14 cellular contexts compared by ENCODE assay signal in the genomic region with DNA sequence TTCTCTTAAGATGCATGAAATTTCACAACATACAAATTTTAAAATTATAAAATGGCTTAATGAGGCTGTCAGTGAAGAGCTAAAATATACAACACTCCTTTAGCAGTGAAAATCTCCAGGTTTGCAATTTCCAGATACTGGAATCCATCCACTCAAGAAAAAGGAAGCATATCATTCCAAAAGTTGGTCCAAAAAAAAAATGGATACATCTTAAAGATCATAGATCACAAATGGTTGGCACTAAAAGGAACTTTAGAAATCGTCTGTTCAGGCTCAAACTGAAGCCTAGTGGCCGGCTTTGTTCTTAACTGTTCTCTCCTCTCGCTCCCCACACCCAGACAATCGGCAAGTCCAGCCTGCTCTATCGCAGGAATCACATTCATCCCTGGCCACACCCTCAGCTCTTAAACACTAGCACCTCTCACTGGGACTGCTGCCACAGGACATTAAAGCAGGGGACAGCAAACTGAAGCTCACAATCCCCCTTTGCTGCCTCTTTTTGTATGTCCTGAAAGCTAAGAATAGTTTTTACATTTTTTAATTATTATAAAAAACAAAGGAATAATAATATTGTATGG.
DNase-seq lines count a peak whose midpoint lies in the region; ATAC-seq and TF ChIP-seq lines count a peak whose summit lies in the region.
"Had no signal": no experiment of that assay in that cellular context is flagged by ENCODE, and none has a peak within 500 bp of the region (broad histone marks: within the 10 kb centered on the region; RNA-seq: fewer than 3 reads in every experiment).

No MANE protein-coding gene starts in this region.

- H3K27me3 ChIP-seq in IMR-90 (ENCODE audit: control insufficient read depth, insufficient read depth, low read length) = no peaks in the 10 kb centered on the region
- H3K27me3 ChIP-seq: BLaER1 treated with 17β-estradiol and CSF1 and Interleukin-3, amounts not matched to agents 10 nM and 100 nM; thyroid gland had no signal

- H3K18ac ChIP-seq in IMR-90 (ENCODE audit: low read depth, low read length) = peak overlapping the region; percentile 75; the same call in 1 of the 2 replicates

- no peaks in the 10 kb centered on the region for H3K79me1 ChIP-seq in IMR-90 (ENCODE audit: low read depth in 1 of 2, low read length in 2 of 2)

- no peak overlapping the region; the same call in 1 of the 2 replicates for H2AK5ac ChIP-seq in IMR-90 (ENCODE audit: low read depth, low read length)

- dilution Hi-C loops in IMR-90 (cut with HindIII; ENCODE audit: low sequenced_read_pairs, unreplicated experiment) = no loop called here

- no peak overlapping the region for H3K23ac ChIP-seq in IMR-90 (ENCODE audit: low read depth, low read length)

- H3K27ac ChIP-seq in IMR-90 (ENCODE audit: insufficient read depth, low read length) (no peak overlapping the region), mesodermal cell (ENCODE audit: low read depth, low read length, severe bottlenecking) (peak overlapping the region; percentile 18)
- H3K27ac ChIP-seq: BLaER1 treated with 17β-estradiol and CSF1 and Interleukin-3, amounts not matched to agents 10 nM and 100 nM; thyroid gland had no signal

- H3K4me2 ChIP-seq in IMR-90 (ENCODE audit: low read depth, low read length) = peak overlapping the region; percentile 66; the same call in 1 of the 2 replicates
- H3K4me2 ChIP-seq: BLaER1 treated with 17β-estradiol and CSF1 and Interleukin-3, amounts not matched to agents 10 nM and 100 nM had no signal

- in situ Hi-C loops in IMR-90 (cut with MboI; ENCODE audit: low sequenced_read_pairs) = no loop called here

- H4K91ac ChIP-seq in IMR-90 (ENCODE audit: insufficient read depth, low read depth, low read length) = peak overlapping the region; percentile 11; the same call in 1 of the 2 replicates

- peak overlapping the region; percentile 73; the same call in 1 of the 2 replicates for H4K5ac ChIP-seq in IMR-90 (ENCODE audit: low read depth, low read length)

- CTCF ChIA-PET in Calu3 (lab: Charles Lee) = no interaction called here
- CTCF ChIA-PET in IMR-90 (lab: Yijun Ruan, JAX) = interaction anchor here (1.1 to 1.2 kb wide), 2 partner anchors 9 to 42 kb away, joined by 3 to 12 read pairs; no protein-coding TSS in a partner anchor
- CTCF ChIA-PET in activated CD4-positive, alpha-beta memory T cell treated with anti-CD3 and anti-CD28 coated beads, Interleukin-2, amount 10 ng/mL, durations not matched to agents 7 days and 5 days (lab: Charles Lee) = no interaction called here

- intact Hi-C loops in Calu3 (cut with micrococcal nuclease; ENCODE audit: unreplicated experiment) (no loop called here), IMR-90 (cut with micrococcal nuclease) (no loop called here)

- no peak overlapping the region for H3K4me3 Mint-ChIP-seq in Calu3 (ENCODE audit: low read depth, unreplicated experiment)
- H3K4me3 Mint-ChIP-seq in brain = peak overlapping the region in 2 of 5 experiments; percentile 1 to 3
- no peak overlapping the region for H3K4me3 Mint-ChIP-seq in activated CD4-positive, alpha-beta memory T cell treated with anti-CD3 and anti-CD28 coated beads, Interleukin-2, amount 10 ng/mL, durations not matched to agents 7 days and 5 days

- WGBS in IMR-90 (ENCODE audit: extremely low coverage in 2 of 2, insufficient read length in 1 of 2), 2 experiments = no CpG with 5 or more reads among the region's 5 CpGs
- WGBS in mesodermal cell (ENCODE audit: insufficient coverage in 2 of 2), 2 experiments = 45 to 50% methylated on average over 3 to 5 of the region's 5 CpGs

- H2BK5ac ChIP-seq in IMR-90 (ENCODE audit: low read depth, low read length, poor library complexity, severe bottlenecking) = no peak overlapping the region

- no peak for ATAC-seq in IMR-90 (ENCODE audit: low read depth)
- ATAC-seq: left colon had no signal

- no peaks in the 10 kb centered on the region for H3K36me3 Mint-ChIP-seq in Calu3 (ENCODE audit: insufficient read depth, unreplicated experiment)
- no peaks in the 10 kb centered on the region for H3K36me3 Mint-ChIP-seq in brain
- no peaks in the 10 kb centered on the region for H3K36me3 Mint-ChIP-seq in activated CD4-positive, alpha-beta memory T cell treated with anti-CD3 and anti-CD28 coated beads, Interleukin-2, amount 10 ng/mL, durations not matched to agents 7 days and 5 days (ENCODE audit: low read depth)

- H3K9me1 ChIP-seq in IMR-90 (ENCODE audit: insufficient read depth, low read length) = no peaks in the 10 kb centered on the region

- no peaks in the 10 kb centered on the region for H3K9me3 ChIP-seq in IMR-90 (ENCODE audit: control insufficient read depth, insufficient read depth, low read length)
- H3K9me3 ChIP-seq in mesodermal cell (ENCODE audit: control insufficient read depth, low read length) = no peaks in the 10 kb centered on the region
- H3K9me3 ChIP-seq: thyroid gland had no signal

- H3K9ac ChIP-seq in IMR-90 (ENCODE audit: low read depth, low read length) = no peak overlapping the region
- H3K9ac ChIP-seq: BLaER1 treated with 17β-estradiol and CSF1 and Interleukin-3, amounts not matched to agents 10 nM and 100 nM had no signal

- BruUV-seq in Calu3 (replicated peaks; lab: Mats Ljungman, UMichigan) (no TSS peak), IMR-90 (replicated peaks; lab: Mats Ljungman, UMichigan) (no TSS peak)

- H3K4me1 ChIP-seq in IMR-90 (ENCODE audit: control insufficient read depth, insufficient read depth, low read length) (no peaks in the 10 kb centered on the region), mesodermal cell (ENCODE audit: control insufficient read depth, insufficient read depth, low read length, poor library complexity, severe bottlenecking) (peaks cover 9% of the 10 kb centered on the region)
- H3K4me1 ChIP-seq: BLaER1 treated with 17β-estradiol and CSF1 and Interleukin-3, amounts not matched to agents 10 nM and 100 nM; thyroid gland had no signal

- H3K4ac ChIP-seq in IMR-90 (ENCODE audit: low read depth, low read length) = 0 out of 2 replicates have a peak overlapping the region, but pooled peaks have one; percentile 27

- POLR2A ChIA-PET in IMR-90 (lab: Charles Lee; ENCODE audit: unreplicated experiment) = no interaction called here
- POLR2A ChIA-PET in activated CD4-positive, alpha-beta memory T cell treated with anti-CD3 and anti-CD28 coated beads, Interleukin-2, amount 10 ng/mL, durations not matched to agents 7 days and 5 days (lab: Charles Lee) = no interaction called here

- TF ChIP-seq CTCF in Calu3 (IDR thresholded peaks at IDR 0.05; ENCODE audit: unreplicated experiment) (no peak), IMR-90 (conservative IDR thresholded peaks at IDR 0.05; ENCODE audit: low read depth, low read length) (no peak), brain (conservative IDR thresholded peaks at IDR 0.05) (no peak)

- no peak for TF ChIP-seq RAD21 in IMR-90 (IDR thresholded peaks at IDR 0.05; ENCODE audit: low read length)

- H2AFZ ChIP-seq in IMR-90 (replicated peaks; ENCODE audit: low read length, poor library complexity) = peak overlapping the region; percentile 79

- no peak overlapping the region for H2AK9ac ChIP-seq in IMR-90 (replicated peaks; ENCODE audit: low read depth, low read length, poor library complexity)

- H3K36me3 ChIP-seq in IMR-90 (ENCODE audit: control insufficient read depth, insufficient read depth, low read length) (no peaks in the 10 kb centered on the region), mesodermal cell (ENCODE audit: control insufficient read depth, insufficient read depth, low read length) (no peaks in the 10 kb centered on the region)
- H3K36me3 ChIP-seq: BLaER1 treated with 17β-estradiol and CSF1 and Interleukin-3, amounts not matched to agents 10 nM and 100 nM; thyroid gland had no signal

- H3K4me1 Mint-ChIP-seq in Calu3 (ENCODE audit: low read depth, unreplicated experiment) (no peaks in the 10 kb centered on the region), brain (peaks cover 15% of the 10 kb centered on the region)
- no peaks in the 10 kb centered on the region for H3K4me1 Mint-ChIP-seq in activated CD4-positive, alpha-beta memory T cell treated with anti-CD3 and anti-CD28 coated beads, Interleukin-2, amount 10 ng/mL, durations not matched to agents 7 days and 5 days

- peak overlapping the region; percentile 69; the same call in 1 of the 2 replicates for H2BK20ac ChIP-seq in IMR-90 (ENCODE audit: low read depth, low read length)

- DNase-seq in Calu3 = peak; percentile 2
- DNase-seq in IMR-90 = no peak
- DNase-seq in activated CD4-positive, alpha-beta memory T cell treated with anti-CD3 and anti-CD28 coated beads, Interleukin-2, amount 10 ng/mL, durations not matched to agents 7 days and 5 days = no peak
- DNase-seq in AML-193 (lab: John Stamatoyannopoulos, UW) = no peak
- no peak for DNase-seq in GDM1 (lab: John Stamatoyannopoulos, UW)
- no peak for DNase-seq in NCI-H748 (lab: John Stamatoyannopoulos, UW; ENCODE audit: unreplicated experiment)
- DNase-seq: left colon; NCI-H2029 treated with DMSO at 0.1 percent for 48 hours; NK-92 treated with Interleukin-12 subunit alpha and Interleukin-12 subunit beta, amount 100 ng/mL, for 24 hours; stimulated activated CD4-positive, alpha-beta T cell treated with anti-CD3 and anti-CD28 coated beads, Interleukin-2, amount 100 ng/mL, for 24 hours; thyroid gland had no signal

- H3K4me3 ChIP-seq in IMR-90 (ENCODE audit: insufficient read depth, low read depth, low read length) = no peak overlapping the region
- H3K4me3 ChIP-seq in mesodermal cell (ENCODE audit: extremely low read depth, insufficient read depth, low read length, poor library complexity, severe bottlenecking) = no peak overlapping the region
- H3K4me3 ChIP-seq: BLaER1 treated with 17β-estradiol and CSF1 and Interleukin-3, amounts not matched to agents 10 nM and 100 nM; thyroid gland had no signal

- no peaks in the 10 kb centered on the region for H4K20me1 ChIP-seq in IMR-90 (ENCODE audit: insufficient read depth, low read length)
- H4K20me1 ChIP-seq: BLaER1 treated with 17β-estradiol and CSF1 and Interleukin-3, amounts not matched to agents 10 nM and 100 nM had no signal

- peak overlapping the region in 1 of 2 experiments; percentile 66; a peak in 2 of 4 replicates for H4K8ac ChIP-seq in IMR-90 (ENCODE audit: low read depth in 2 of 2, low read length in 2 of 2)

- H3K27me3 Mint-ChIP-seq in Calu3 (ENCODE audit: unreplicated experiment) = no peaks in the 10 kb centered on the region
- H3K27me3 Mint-ChIP-seq in brain = no peaks in the 10 kb centered on the region
- no peaks in the 10 kb centered on the region for H3K27me3 Mint-ChIP-seq in activated CD4-positive, alpha-beta memory T cell treated with anti-CD3 and anti-CD28 coated beads, Interleukin-2, amount 10 ng/mL, durations not matched to agents 7 days and 5 days

- H2BK15ac ChIP-seq in IMR-90 (ENCODE audit: low read depth, low read length) = no peak overlapping the region

- H2BK120ac ChIP-seq in IMR-90 (ENCODE audit: low read depth, low read length) = no peak overlapping the region

- H3K9me3 Mint-ChIP-seq in Calu3 (ENCODE audit: low read depth, unreplicated experiment) (no peaks in the 10 kb centered on the region), brain (peaks cover 0 to 6% (median 0%) of the 10 kb centered on the region in 5 experiments)
- H3K9me3 Mint-ChIP-seq in activated CD4-positive, alpha-beta memory T cell treated with anti-CD3 and anti-CD28 coated beads, Interleukin-2, amount 10 ng/mL, durations not matched to agents 7 days and 5 days = peaks cover 3% of the 10 kb centered on the region

- TF ChIP-seq POLR2A in IMR-90 (IDR thresholded peaks at IDR 0.05; ENCODE audit: low read depth, low read length) = no peak

- no peak overlapping the region for H3K14ac ChIP-seq in IMR-90 (replicated peaks; ENCODE audit: low read depth, low read length)

- no peak overlapping the region for H3K27ac Mint-ChIP-seq in Calu3 (ENCODE audit: unreplicated experiment)
- peak overlapping the region in 3 of 5 experiments; percentile 17 to 74 (median 28) for H3K27ac Mint-ChIP-seq in brain
- no peak overlapping the region for H3K27ac Mint-ChIP-seq in activated CD4-positive, alpha-beta memory T cell treated with anti-CD3 and anti-CD28 coated beads, Interleukin-2, amount 10 ng/mL, durations not matched to agents 7 days and 5 days

- no peak overlapping the region for H3K56ac ChIP-seq in IMR-90 (ENCODE audit: extremely low read depth, insufficient read depth, low read length)

Comparison
In these comparisons a context has a peak if more than half of its experiments do, and no peak if none do; other contexts are left out.
1. H3K27ac Mint-ChIP-seq: peak in brain (3 of 5); none in Calu3 (single experiment) and activated CD4-positive, alpha-beta memory T cell treated with anti-CD3 and anti-CD28 coated beads, Interleukin-2, amount 10 ng/mL, durations not matched to agents 7 days and 5 days (single experiment).